In genomic region chr3:134086616-134087015, GRCh38 we compare ENCODE assay signal across 15 cellular contexts. TPM values are rescaled to one million over a fixed set of nuclear protein-coding genes. Genes with fewer than 3 reads are reported as not detected.
DNase-seq lines count a peak whose midpoint lies in the region; ATAC-seq and TF ChIP-seq lines count a peak whose summit lies in the region.
"Had no signal": no experiment of that assay in that cellular context is flagged by ENCODE, and none has a peak within 500 bp of the region (broad histone marks: within the 10 kb centered on the region; RNA-seq: fewer than 3 reads in every experiment).

No MANE protein-coding gene starts in this region.

- no peak overlapping the region for H3K14ac ChIP-seq in IMR-90 (replicated peaks; ENCODE audit: low read depth, low read length)

- H2AFZ ChIP-seq in IMR-90 (replicated peaks; ENCODE audit: low read length, poor library complexity) (no peak overlapping the region), mammary epithelial cell (ENCODE audit: low read depth, low read length) (no peak overlapping the region)
- H2AFZ ChIP-seq: GM23248 had no signal

- H4K8ac ChIP-seq in IMR-90 (ENCODE audit: low read depth in 2 of 2, low read length in 2 of 2), result no peak overlapping the region

- H4K5ac ChIP-seq in IMR-90 (ENCODE audit: low read depth, low read length), result no peak overlapping the region

- H3K36me3 ChIP-seq in IMR-90 (ENCODE audit: control insufficient read depth, insufficient read depth, low read length) (no peaks in the 10 kb centered on the region), mammary epithelial cell (ENCODE audit: insufficient read depth, low read length) (no peaks in the 10 kb centered on the region)
- H3K36me3 ChIP-seq: BLaER1 treated with 17β-estradiol and CSF1 and Interleukin-3, amounts not matched to agents 10 nM and 100 nM had no signal

- TF ChIP-seq CTCF in IMR-90 (conservative IDR thresholded peaks at IDR 0.05; ENCODE audit: low read depth, low read length) (no peak), mammary epithelial cell (conservative IDR thresholded peaks at IDR 0.05 in 1 of 2, IDR thresholded peaks at IDR 0.05 in 1 of 2; ENCODE audit: extremely low read depth in 1 of 2, insufficient read depth in 1 of 2, low read depth in 1 of 2, low read length in 2 of 2) (no peak), osteocyte (IDR thresholded peaks at IDR 0.05) (no peak)

- H4K20me1 ChIP-seq in IMR-90 (ENCODE audit: insufficient read depth, low read length), result no peaks in the 10 kb centered on the region
- no peaks in the 10 kb centered on the region for H4K20me1 ChIP-seq in mammary epithelial cell (ENCODE audit: insufficient read depth, low read length)
- H4K20me1 ChIP-seq: BLaER1 treated with 17β-estradiol and CSF1 and Interleukin-3, amounts not matched to agents 10 nM and 100 nM had no signal

- no peak overlapping the region for H3K4me3 Mint-ChIP-seq in osteocyte (ENCODE audit: unreplicated experiment)
- H3K4me3 Mint-ChIP-seq: CD4-positive, CD25-positive, alpha-beta regulatory T cell had no signal

- H3K4me1 ChIP-seq in IMR-90 (ENCODE audit: control insufficient read depth, insufficient read depth, low read length) (no peaks in the 10 kb centered on the region; the same call in 1 of the 2 replicates), mammary epithelial cell (ENCODE audit: insufficient read depth, low read length) (peaks cover 7% of the 10 kb centered on the region)
- H3K4me1 ChIP-seq: BLaER1 treated with 17β-estradiol and CSF1 and Interleukin-3, amounts not matched to agents 10 nM and 100 nM had no signal

- peaks cover 5% of the 10 kb centered on the region for H3K9me3 Mint-ChIP-seq in osteocyte (ENCODE audit: unreplicated experiment)

- no peak overlapping the region for H2AK9ac ChIP-seq in IMR-90 (replicated peaks; ENCODE audit: low read depth, low read length, poor library complexity)

- no peak overlapping the region for H3K4ac ChIP-seq in IMR-90 (ENCODE audit: low read depth, low read length)

- no peak for TF ChIP-seq RAD21 in IMR-90 (IDR thresholded peaks at IDR 0.05; ENCODE audit: low read length)

- dilution Hi-C loops in IMR-90 (cut with HindIII; ENCODE audit: low sequenced_read_pairs, unreplicated experiment) (no loop called here), mammary epithelial cell (cut with HindIII; ENCODE audit: low sequenced_read_pairs) (no loop called here)

- H2BK20ac ChIP-seq in IMR-90 (ENCODE audit: low read depth, low read length), result no peak overlapping the region

- H3K18ac ChIP-seq in IMR-90 (ENCODE audit: low read depth, low read length), result no peak overlapping the region

- no peak for DNase-seq in IMR-90
- peak; percentile 28 for DNase-seq in mammary epithelial cell
- peak; percentile 14 for DNase-seq in epithelial cell of prostate (ENCODE audit: low read depth, low spot score)
- DNase-seq in osteocyte (ENCODE audit: extremely low spot score, unreplicated experiment), result peak; percentile 57
- DNase-seq in iPS-NIHi7 (ENCODE audit: extremely low spot score), result no peak
- DNase-seq: ACHN; CD4-positive, CD25-positive, alpha-beta regulatory T cell; DMS53; GF-D8; H7 had no signal

- POLR2A ChIA-PET in IMR-90 (lab: Charles Lee; ENCODE audit: unreplicated experiment), result no interaction called here

- no peak overlapping the region for H3K4me3 ChIP-seq in IMR-90 (ENCODE audit: insufficient read depth, low read depth, low read length)
- no peak overlapping the region for H3K4me3 ChIP-seq in mammary epithelial cell (replicated peaks in 1 of 3; ENCODE audit: insufficient read depth in 1 of 3, low read depth in 2 of 3, low read length in 3 of 3)
- H3K4me3 ChIP-seq: BLaER1 treated with 17β-estradiol and CSF1 and Interleukin-3, amounts not matched to agents 10 nM and 100 nM; GM23248 had no signal

- peaks cover 3% of the 10 kb centered on the region for H3K36me3 Mint-ChIP-seq in osteocyte (ENCODE audit: unreplicated experiment)
- H3K36me3 Mint-ChIP-seq: CD4-positive, CD25-positive, alpha-beta regulatory T cell had no signal

- H3K79me2 ChIP-seq in mammary epithelial cell (ENCODE audit: insufficient read depth, low read length), result no peaks in the 10 kb centered on the region

- no peaks in the 10 kb centered on the region for H3K27me3 Mint-ChIP-seq in osteocyte (ENCODE audit: unreplicated experiment)

- H3K27ac ChIP-seq in IMR-90 (ENCODE audit: insufficient read depth, low read length), result no peak overlapping the region
- no peak overlapping the region for H3K27ac ChIP-seq in mammary epithelial cell (ENCODE audit: insufficient read depth, low read depth, low read length)
- peak overlapping the region; percentile 76 for H3K27ac ChIP-seq in epithelial cell of prostate
- H3K27ac ChIP-seq: BLaER1 treated with 17β-estradiol and CSF1 and Interleukin-3, amounts not matched to agents 10 nM and 100 nM; GM23248 had no signal

- H3K9ac ChIP-seq in IMR-90 (ENCODE audit: low read depth, low read length) (no peak overlapping the region), mammary epithelial cell (ENCODE audit: insufficient read depth, low read length) (no peak overlapping the region)
- H3K9ac ChIP-seq: BLaER1 treated with 17β-estradiol and CSF1 and Interleukin-3, amounts not matched to agents 10 nM and 100 nM; GM23248 had no signal

- WGBS in IMR-90 (ENCODE audit: extremely low coverage in 2 of 2, insufficient read length in 1 of 2), 2 experiments, result 100% methylated on average over 1 of the region's 6 CpGs; no CpG with 5 or more reads in 1 of the 2 experiments
- WGBS in mammary epithelial cell (ENCODE audit: low coverage, missing lambda C conversion rate), result 86% methylated on average over 6 of the region's 6 CpGs

- no peak overlapping the region for H2BK120ac ChIP-seq in IMR-90 (ENCODE audit: low read depth, low read length)

- H4K91ac ChIP-seq in IMR-90 (ENCODE audit: insufficient read depth, low read depth, low read length), result no peak overlapping the region

- H3K27ac Mint-ChIP-seq in osteocyte (ENCODE audit: unreplicated experiment), result no peak overlapping the region
- H3K27ac Mint-ChIP-seq: CD4-positive, CD25-positive, alpha-beta regulatory T cell had no signal

- H3K27me3 ChIP-seq in IMR-90 (ENCODE audit: control insufficient read depth, insufficient read depth, low read length) (no peaks in the 10 kb centered on the region), mammary epithelial cell (ENCODE audit: insufficient read depth, low read length) (no peaks in the 10 kb centered on the region)
- H3K27me3 ChIP-seq: BLaER1 treated with 17β-estradiol and CSF1 and Interleukin-3, amounts not matched to agents 10 nM and 100 nM had no signal

- in situ Hi-C loops in IMR-90 (cut with MboI; ENCODE audit: low sequenced_read_pairs) (no loop called here), mammary epithelial cell (cut with MboI; ENCODE audit: low sequenced_read_pairs in 2 of 2) (no loop called here)

- 0 out of 3 replicates have a peak overlapping the region, but pooled peaks have one; percentile 18 for H2BK15ac ChIP-seq in IMR-90 (ENCODE audit: low read depth, low read length)

- BruUV-seq in IMR-90 (replicated peaks; lab: Mats Ljungman, UMichigan), result no TSS peak
- no TSS peak for BruUV-seq in mammary epithelial cell (replicated peaks; lab: Mats Ljungman, UMichigan)

- H3K79me1 ChIP-seq in IMR-90 (ENCODE audit: low read depth in 1 of 2, low read length in 2 of 2), result no peaks in the 10 kb centered on the region

- ATAC-seq in IMR-90 (ENCODE audit: low read depth), result no peak
- no peak for ATAC-seq in HG03159 (IDR thresholded peaks at IDR 0.05; ENCODE audit: unreplicated experiment)
- ATAC-seq in GM19023 (IDR thresholded peaks at IDR 0.05; ENCODE audit: unreplicated experiment), result no peak

- CTCF ChIA-PET in IMR-90 (lab: Yijun Ruan, JAX), result no interaction called here
- CTCF ChIA-PET in mammary epithelial cell (lab: Charles Lee; ENCODE audit: low non-redundant PET), result no interaction called here

- no peak overlapping the region for H3K23ac ChIP-seq in IMR-90 (ENCODE audit: low read depth, low read length)

- intact Hi-C loops in IMR-90 (cut with micrococcal nuclease), result no loop called here
- intact Hi-C loops in mammary epithelial cell (cut with micrococcal nuclease), result no loop called here

- no peak overlapping the region for H2BK5ac ChIP-seq in IMR-90 (ENCODE audit: low read depth, low read length, poor library complexity, severe bottlenecking)

- peak overlapping the region; percentile 35; the same call in 1 of the 2 replicates for H2AK5ac ChIP-seq in IMR-90 (ENCODE audit: low read depth, low read length)

- no peak for TF ChIP-seq POLR2A in IMR-90 (IDR thresholded peaks at IDR 0.05; ENCODE audit: low read depth, low read length)

- H3K4me2 ChIP-seq in IMR-90 (ENCODE audit: low read depth, low read length) (no peak overlapping the region), mammary epithelial cell (ENCODE audit: insufficient read depth, low read depth, low read length) (no peak overlapping the region)
- H3K4me2 ChIP-seq: BLaER1 treated with 17β-estradiol and CSF1 and Interleukin-3, amounts not matched to agents 10 nM and 100 nM had no signal

- peaks cover 14% of the 10 kb centered on the region for H3K9me1 ChIP-seq in IMR-90 (ENCODE audit: insufficient read depth, low read length)

- H3K9me3 ChIP-seq in IMR-90 (ENCODE audit: control insufficient read depth, insufficient read depth, low read length), result no peaks in the 10 kb centered on the region
- no peaks in the 10 kb centered on the region for H3K9me3 ChIP-seq in mammary epithelial cell (replicated peaks; ENCODE audit: insufficient read depth, low read length)

- H3K4me1 Mint-ChIP-seq in osteocyte (ENCODE audit: unreplicated experiment), result peaks cover 10% of the 10 kb centered on the region
- H3K4me1 Mint-ChIP-seq: CD4-positive, CD25-positive, alpha-beta regulatory T cell had no signal

- H3K56ac ChIP-seq in IMR-90 (ENCODE audit: extremely low read depth, insufficient read depth, low read length), result no peak overlapping the region

TF ChIP-seq in IMR-90, 13 proteins besides CTCF, POLR2A, EP300 and RAD21 (continues in another document):
- TF ChIP-seq CEBPB (IDR thresholded peaks at IDR 0.05; ENCODE audit: low read depth, low read length), result no peak
- no peak for TF ChIP-seq USF2 (IDR thresholded peaks at IDR 0.05; ENCODE audit: low read depth, low read length)
- TF ChIP-seq SMC3 (IDR thresholded peaks at IDR 0.05; ENCODE audit: low read depth, low read length), result no peak
- no peak for TF ChIP-seq FOS (IDR thresholded peaks at IDR 0.05; ENCODE audit: low read depth, low read length)
- TF ChIP-seq CHD1 (IDR thresholded peaks at IDR 0.05; ENCODE audit: low read depth, low read length), result no peak

RNA-seq across cellular contexts. Expression of gene SLCO2A1, which starts 56.9 kb away (rescaled TPM):
- total RNA-seq in IMR-90 (2012; rRNA removed) (under 0.01 TPM in 2 replicates), mammary epithelial cell (1 to 10 TPM in 1 of 2 donors, under 1 TPM in 1; 0.38 to 2.2 TPM), osteocyte (9.8 and 10.7 TPM in 2 replicates)
- polyA plus RNA-seq in IMR-90 (2012; rRNA removed) (1.2 and 1.5 TPM in 2 replicates), mammary epithelial cell (0.83 TPM)
- 0.26 and 1.0 TPM in 2 replicates for polyA plus RNA-seq in IMR-90 (2012; cell fraction: cytosol; rRNA removed)
- 1.7 TPM in 2 replicates for polyA plus RNA-seq in IMR-90 (2012; cell fraction: nucleus; rRNA removed; ENCODE audit: low replicate concordance)
- 0.52 TPM for polyA minus RNA-seq in mammary epithelial cell
- total RNA-seq: A172; CD4-positive, CD25-positive, alpha-beta regulatory T cell had no signal
- polyA plus RNA-seq: CD4-positive, CD25-positive, alpha-beta regulatory T cell had no signal

Comparison
In these comparisons a context has a peak if more than half of its experiments do, and no peak if none do; other contexts are left out.
1. DNase-seq: peak in mammary epithelial cell (single experiment), epithelial cell of prostate (single experiment) and osteocyte (single experiment); none in IMR-90 (single experiment) and iPS-NIHi7 (single experiment).